ENCODE assay signal across 2 cellular contexts in the genomic region with DNA sequence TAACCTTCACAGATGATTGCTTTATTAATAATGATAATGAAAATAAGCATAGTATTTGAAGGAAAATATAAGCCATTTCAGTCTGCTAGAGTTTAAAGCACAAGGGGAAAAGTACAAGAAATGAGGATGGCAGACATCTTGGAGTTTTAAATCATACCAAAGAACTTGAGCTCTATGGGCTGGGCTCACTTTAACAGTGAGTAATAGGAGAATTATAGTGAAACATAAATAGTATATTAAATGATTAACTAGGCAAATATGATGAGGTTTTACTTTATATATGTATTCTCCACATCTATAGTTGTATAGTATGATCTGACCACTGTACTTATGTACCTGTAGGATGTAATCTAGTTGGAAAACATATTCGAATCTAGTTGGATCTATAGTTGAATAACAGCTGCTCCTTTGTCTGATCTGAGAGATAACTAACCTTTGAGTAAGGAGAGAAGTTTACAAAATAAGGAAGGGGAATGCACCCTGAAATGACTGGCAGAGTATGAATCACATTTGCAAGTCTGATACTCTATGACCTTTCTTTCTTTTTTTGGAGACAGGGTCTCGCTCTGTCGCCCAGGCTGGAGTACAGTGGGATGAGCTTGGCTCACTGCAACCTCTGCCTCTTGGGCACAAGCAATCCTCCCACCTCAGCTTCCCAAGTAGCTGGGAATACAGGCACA.
A peak's percentile ranks its signal among the peaks of the same experiment; 100 is the strongest.
TF ChIP-seq lines count a peak whose summit lies in the region.

No MANE protein-coding gene starts in this region.

TF ChIP-seq in SK-N-SH, 30 proteins besides CTCF, POLR2A, EP300 and RAD21 (continued from another document):
- TF ChIP-seq FOXM1 (IDR thresholded peaks at IDR 0.05; ENCODE audit: low read depth) (no peak), JUND (IDR thresholded peaks at IDR 0.05) (no peak), FOSL2 (IDR thresholded peaks at IDR 0.05; ENCODE audit: borderline replicate concordance, low read depth) (0 out of 2 replicates have a peak, but pooled peaks have one; percentile 17), RCOR1 (IDR thresholded peaks at IDR 0.05; ENCODE audit: low read length) (no peak), TAF1 (IDR thresholded peaks at IDR 0.05; ENCODE audit: borderline replicate concordance, low read depth, low read length) (no peak)
- TF ChIP-seq, protein P1, sequence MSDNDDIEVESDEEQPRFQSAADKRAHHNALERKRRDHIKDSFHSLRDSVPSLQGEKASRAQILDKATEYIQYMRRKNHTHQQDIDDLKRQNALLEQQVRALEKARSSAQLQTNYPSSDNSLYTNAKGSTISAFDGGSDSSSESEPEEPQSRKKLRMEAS (IDR thresholded peaks at IDR 0.05; ENCODE audit: low read depth): no peak

TF ChIP-seq in endothelial cell of umbilical vein, 7 proteins besides CTCF, POLR2A, EP300 and RAD21:
- TF ChIP-seq, protein P1 (IDR thresholded peaks at IDR 0.05; ENCODE audit: insufficient read depth, insufficient read length): no peak
- peak; percentile 16 for TF ChIP-seq GATA2 (IDR thresholded peaks at IDR 0.05; ENCODE audit: insufficient read depth, insufficient read length, low read depth, low read length)
TF ChIP-seq in endothelial cell of umbilical vein: peak in this region for 1.
